ENCODE assay signal across 21 cellular contexts in genomic region chr1:181352695-181353094, GRCh38.
DNase-seq lines count a peak whose midpoint lies in the region; FAIRE-seq and TF ChIP-seq lines count a peak whose summit lies in the region.
"Had no signal": no experiment of that assay in that cellular context is flagged by ENCODE, and none has a peak within 500 bp of the region (broad histone marks: within the 10 kb centered on the region; RNA-seq: fewer than 3 reads in every experiment).

No MANE protein-coding gene starts in this region.

- no peaks in the 10 kb centered on the region for H3K36me3 Mint-ChIP-seq in endodermal cell (ENCODE audit: low read depth)

- TF ChIP-seq CTCF in right atrium auricular region (IDR thresholded peaks at IDR 0.05) (no peak), endodermal cell (conservative IDR thresholded peaks at IDR 0.05) (no peak)

- H3K4me1 Mint-ChIP-seq in endodermal cell, result peaks cover 9% of the 10 kb centered on the region
- H3K4me1 Mint-ChIP-seq: CD8-positive, alpha-beta memory T cell had no signal

- WGBS in endodermal cell (ENCODE audit: insufficient coverage in 1 of 2, insufficient read length in 1 of 2), 2 experiments, result 82 to 97% methylated on average over 2 to 4 of the region's 4 CpGs
- 85 to 91% (median 86%) methylated on average over 4 of the region's 4 CpGs for WGBS in small intestine, 3 donors

- H3K9ac ChIP-seq in endodermal cell (ENCODE audit: extremely low read depth, low read length, poor library complexity, severe bottlenecking), result no peak overlapping the region

- H3K9me3 Mint-ChIP-seq in endodermal cell, result no peaks in the 10 kb centered on the region
- H3K9me3 Mint-ChIP-seq: CD8-positive, alpha-beta memory T cell; H9 had no signal

- no peak for FAIRE-seq in small intestine (lab: Jason Lieb, UNC)
- FAIRE-seq: A204.1, GM12891, GM19239, H1 had no signal

- DNase-seq in right atrium auricular region (ENCODE audit: low spot score) (peak; percentile 34), cardiac septum (ENCODE audit: low spot score) (no peak), endodermal cell (peak; percentile 16), posterior vena cava (ENCODE audit: low spot score) (peak; percentile 49), NCI-H526 (lab: John Stamatoyannopoulos, UW) (no peak), GF-D8 (lab: John Stamatoyannopoulos, UW) (no peak), small intestine (no peak)
- DNase-seq: ACHN; BE2C; C1 segment of cervical spinal cord; CD4-positive, CD25-positive, alpha-beta regulatory T cell; CD8-positive, alpha-beta memory T cell; COR-L47; DMS 273 treated with DMSO at 0.1 percent for 48 hours; DND-41; EL; H9 had no signal

- no peaks in the 10 kb centered on the region for H3K27me3 ChIP-seq in right atrium auricular region
- no peaks in the 10 kb centered on the region for H3K27me3 ChIP-seq in endodermal cell (ENCODE audit: control insufficient read depth, insufficient read depth, low read length, poor library complexity, severe bottlenecking)
- H3K27me3 ChIP-seq in small intestine (ENCODE audit: control insufficient read depth in 2 of 2, insufficient read depth in 2 of 2, low read length in 2 of 2), result no peaks in the 10 kb centered on the region

- H3K9me3 ChIP-seq in right atrium auricular region (no peaks in the 10 kb centered on the region), endodermal cell (ENCODE audit: control insufficient read depth, low read length) (no peaks in the 10 kb centered on the region), small intestine (ENCODE audit: control insufficient read depth, low read depth) (no peaks in the 10 kb centered on the region)
- H3K9me3 ChIP-seq: BE2C had no signal

- H3K4me3 Mint-ChIP-seq in endodermal cell, result no peak overlapping the region
- H3K4me3 Mint-ChIP-seq: CD4-positive, CD25-positive, alpha-beta regulatory T cell; CD8-positive, alpha-beta memory T cell; H9 had no signal

- peaks cover 7% of the 10 kb centered on the region for H3K27me3 Mint-ChIP-seq in endodermal cell (ENCODE audit: insufficient read depth)
- H3K27me3 Mint-ChIP-seq: CD4-positive, CD25-positive, alpha-beta regulatory T cell had no signal

- no peak overlapping the region for H3K27ac Mint-ChIP-seq in endodermal cell
- H3K27ac Mint-ChIP-seq: H9 had no signal

- peaks cover 0 to 13% of the 10 kb centered on the region in 2 donors for H3K4me1 ChIP-seq in right atrium auricular region
- no peaks in the 10 kb centered on the region for H3K4me1 ChIP-seq in endodermal cell (ENCODE audit: control insufficient read depth, insufficient read depth, low read length)
- no peaks in the 10 kb centered on the region for H3K4me1 ChIP-seq in small intestine (ENCODE audit: control insufficient read depth in 2 of 2, insufficient read depth in 1 of 2, low read depth in 1 of 2, low read length in 1 of 2)
- H3K4me1 ChIP-seq: BE2C had no signal

- no peak overlapping the region for H3K27ac ChIP-seq in right atrium auricular region
- H3K27ac ChIP-seq in endodermal cell (ENCODE audit: low read depth, low read length), result no peak overlapping the region
- no peak overlapping the region for H3K27ac ChIP-seq in small intestine (ENCODE audit: low read depth in 1 of 2, low read length in 1 of 2)

- H3K36me3 ChIP-seq in right atrium auricular region (no peaks in the 10 kb centered on the region), endodermal cell (ENCODE audit: control insufficient read depth, insufficient read depth, low read length) (no peaks in the 10 kb centered on the region), small intestine (ENCODE audit: control insufficient read depth in 2 of 2, insufficient read depth in 2 of 2, low read length in 2 of 2) (no peaks in the 10 kb centered on the region)
- H3K36me3 ChIP-seq: BE2C had no signal

- H3K4me3 ChIP-seq in right atrium auricular region (no peak overlapping the region), endodermal cell (ENCODE audit: low read length) (no peak overlapping the region), small intestine (ENCODE audit: low read depth in 1 of 2, low read length in 2 of 2) (no peak overlapping the region)

- intact Hi-C loops in cardiac septum (cut with DNase I) (no loop called here), posterior vena cava (cut with DNase I) (no loop called here)

Comparison
In these comparisons a context has a peak if more than half of its experiments do, and no peak if none do; other contexts are left out.
1. DNase-seq: peak in right atrium auricular region (single experiment), endodermal cell (single experiment) and posterior vena cava (single experiment); none in cardiac septum (single experiment), NCI-H526 (0 of 2), GF-D8 (single experiment) and small intestine (single experiment).